Comparison of ENCODE assay signal across 8 cellular contexts in genomic region chr7:101153969-101154692, GRCh38. TPM values are rescaled to one million over a fixed set of nuclear protein-coding genes. Genes with fewer than 3 reads are reported as not detected.
DNase-seq lines count a peak whose midpoint lies in the region; ATAC-seq and TF ChIP-seq lines count a peak whose summit lies in the region.

TSS of gene AP1S1 (plus strand) at chr7:101154476. CDS start at chr7:101154515, 39 bp downstream.

- ATAC-seq in HG02852 (IDR thresholded peaks at IDR 0.05; ENCODE audit: unreplicated experiment) (peak; percentile 73), T-helper 17 cell (peak; percentile 91), left cardiac atrium (peak; percentile 98 to 99), upper lobe of left lung (ENCODE audit: low FRiP score in 2 of 2) (peak; percentile 95 to 97)

- H3K27ac ChIP-seq in upper lobe of left lung, result peak within 1 kb of the TSS in 3 of 4 donors; percentile 18 to 79 (median 65)

- peak in 1 of 4 donors; percentile 36 for TF ChIP-seq POLR2A in upper lobe of left lung (IDR thresholded peaks at IDR 0.05)

- H3K4me3 Mint-ChIP-seq in T-helper 17 cell (peak within 1 kb of the TSS; percentile 92), progenitor cell of endocrine pancreas (ENCODE audit: low read depth) (peak within 1 kb of the TSS; percentile 81)

- DNase-seq in GM12865 (ENCODE audit: low read depth) (peak; percentile 98), NCI-H1694 (lab: John Stamatoyannopoulos, UW) (peak; percentile 94), T-helper 17 cell (peak; percentile 86 to 88 (median 86)), amniotic stem cell (lab: John Stamatoyannopoulos, UW) (peak; percentile 70), left cardiac atrium (peak; percentile 94), progenitor cell of endocrine pancreas (ENCODE audit: low spot score, unreplicated experiment) (peak; percentile 92), upper lobe of left lung (peak; percentile 92 to 99)

- H3K36me3 ChIP-seq in upper lobe of left lung, result peaks cover 0 to 25% (median 8%) of the 10 kb centered on the region in 4 donors

- H3K27me3 Mint-ChIP-seq in T-helper 17 cell (peaks cover 8% of the 10 kb centered on the region), progenitor cell of endocrine pancreas (peaks cover 13% of the 10 kb centered on the region)

- TF ChIP-seq CTCF in GM12865 (IDR thresholded peaks at IDR 0.05; ENCODE audit: insufficient read depth, low read depth, low read length, missing control alignments), result no peak
- TF ChIP-seq CTCF in progenitor cell of endocrine pancreas (IDR thresholded peaks at IDR 0.05; ENCODE audit: unreplicated experiment), result no peak
- no peak for TF ChIP-seq CTCF in upper lobe of left lung (IDR thresholded peaks at IDR 0.05)

- H3K9me3 Mint-ChIP-seq in progenitor cell of endocrine pancreas (ENCODE audit: low read depth), result no peaks in the 10 kb centered on the region

- H3K9me3 ChIP-seq in T-helper 17 cell (ENCODE audit: control insufficient read depth, low read length, poor library complexity, severe bottlenecking), result no peaks in the 10 kb centered on the region
- H3K9me3 ChIP-seq in upper lobe of left lung, result no peaks in the 10 kb centered on the region

- H3K27me3 ChIP-seq in upper lobe of left lung, result no peaks in the 10 kb centered on the region

- H3K4me3 ChIP-seq in GM12865 (ENCODE audit: low read depth, low read length) (peak within 1 kb of the TSS; percentile 81), upper lobe of left lung (peak within 1 kb of the TSS; percentile 78 to 98 (median 90))

- H3K4me1 Mint-ChIP-seq in T-helper 17 cell (peaks cover 22% of the 10 kb centered on the region), progenitor cell of endocrine pancreas (ENCODE audit: low read depth) (peaks cover 10% of the 10 kb centered on the region)

- H3K4me1 ChIP-seq in upper lobe of left lung, result peaks cover 7 to 21% (median 10%) of the 10 kb centered on the region in 4 donors

- intact Hi-C loops in left cardiac atrium (cut with DNase I), result no loop called here

- H3K27ac Mint-ChIP-seq in T-helper 17 cell, result peak within 1 kb of the TSS; percentile 88
- H3K27ac Mint-ChIP-seq in progenitor cell of endocrine pancreas, result peak within 1 kb of the TSS; percentile 86

- 5 to 14% methylated on average over 13 to 44 of the region's 51 CpGs for WGBS in upper lobe of left lung, 2 donors

- H3K36me3 Mint-ChIP-seq in T-helper 17 cell (ENCODE audit: low read depth) (peaks cover 5% of the 10 kb centered on the region), progenitor cell of endocrine pancreas (ENCODE audit: insufficient read depth) (peaks cover 4% of the 10 kb centered on the region)

- TF ChIP-seq EP300 in upper lobe of left lung (IDR thresholded peaks at IDR 0.05), result no peak

RNA-seq across cellular contexts. Expression of gene AP1S1, which starts in this region (rescaled TPM):
- 10 to 100 TPM in 1 of 2 donors, 1 to 10 TPM in 1; 9.7 to 11.7 TPM for total RNA-seq in T-helper 17 cell
- total RNA-seq in left cardiac atrium, result 10 to 100 TPM; 14.9 to 18.9 TPM
- total RNA-seq in progenitor cell of endocrine pancreas, result 61.3 and 66.5 TPM in 2 replicates
- 10 to 100 TPM; 17.1 to 41.9 (median 33.8) TPM for total RNA-seq in upper lobe of left lung

Comparison
In these comparisons a context has a peak if more than half of its experiments do, and no peak if none do; other contexts are left out.
1. Peak in every context shown above with its lines: DNase-seq, ATAC-seq, H3K4me3 ChIP-seq and H3K27ac ChIP-seq.